In the genomic region with DNA sequence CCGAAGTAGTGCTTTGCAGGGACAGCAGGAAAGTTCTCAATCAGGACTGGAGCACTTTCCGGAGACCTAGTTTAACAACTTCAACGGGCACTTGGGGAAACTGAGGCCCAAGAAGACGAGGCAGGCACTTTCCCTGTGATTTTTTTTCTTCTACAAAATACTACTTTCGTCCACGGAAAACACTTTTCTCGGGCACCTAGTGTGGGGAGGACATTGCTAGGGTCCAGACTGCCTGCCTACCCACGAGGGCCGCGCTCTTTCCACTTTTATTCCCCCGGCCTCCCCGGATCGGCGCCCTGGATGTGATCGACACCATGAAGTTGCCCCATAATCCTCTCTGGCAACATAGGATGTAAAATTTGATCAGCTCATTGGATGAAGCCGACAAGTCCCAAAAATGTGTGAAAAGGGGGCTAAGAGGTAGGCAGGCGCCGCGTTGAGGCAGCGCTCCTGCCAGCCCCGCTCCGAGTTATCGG, we compare ENCODE assay signal across 9 cellular contexts.
DNase-seq lines count a peak whose midpoint lies in the region; ATAC-seq and TF ChIP-seq lines count a peak whose summit lies in the region.
"Had no signal": no experiment of that assay in that cellular context is flagged by ENCODE, and none has a peak within 500 bp of the region (broad histone marks: within the 10 kb centered on the region; RNA-seq: fewer than 3 reads in every experiment).

No MANE protein-coding gene starts in this region.

- no peak overlapping the region for H3K27ac ChIP-seq in prostate gland

- WGBS in prostate gland, result 4% methylated on average over 15 of the region's 23 CpGs

- peak overlapping the region; percentile 37 for H3K4me3 ChIP-seq in epithelial cell of proximal tubule (ENCODE audit: low read depth, low read length)
- peak overlapping the region; percentile 19 to 24 for H3K4me3 ChIP-seq in prostate gland

- TF ChIP-seq CTCF in epithelial cell of proximal tubule (conservative IDR thresholded peaks at IDR 0.05; ENCODE audit: low read depth, low read length), result no peak
- no peak for TF ChIP-seq CTCF in prostate gland (IDR thresholded peaks at IDR 0.05)

- intact Hi-C loops in prostate gland (cut with DNase I), result no loop called here

- no peak for TF ChIP-seq POLR2A in prostate gland (IDR thresholded peaks at IDR 0.05)

- DNase-seq in epithelial cell of proximal tubule (ENCODE audit: low read depth), result no peak
- DNase-seq in prostate gland (ENCODE audit: low spot score), result no peak
- DNase-seq in NOMO-1 treated with dmso at 0.1 percent for 144 hours (lab: John Stamatoyannopoulos, UW; ENCODE audit: unreplicated experiment), result no peak
- no peak for DNase-seq in NCI-H2029 (lab: John Stamatoyannopoulos, UW)
- no peak for DNase-seq in activated CD4-positive, alpha-beta T cell treated with anti-CD3 and anti-CD28 coated beads, Interleukin-2, amount 50 U/mL, for 1 hour
- DNase-seq in NCI-H446 treated with DMSO at 0.1 percent for 48 hours (lab: John Stamatoyannopoulos, UW), result no peak
- DNase-seq: midbrain had no signal

- H3K27me3 ChIP-seq in prostate gland (replicated peaks; ENCODE audit: insufficient read depth), result no peaks in the 10 kb centered on the region

- no peaks in the 10 kb centered on the region for H3K4me1 ChIP-seq in prostate gland (replicated peaks)

- ATAC-seq in GM19023 (IDR thresholded peaks at IDR 0.05; ENCODE audit: unreplicated experiment) (peak; percentile 21), HG03520 (IDR thresholded peaks at IDR 0.05; ENCODE audit: unreplicated experiment) (peak; percentile 13)

- no peaks in the 10 kb centered on the region for H3K9me3 ChIP-seq in prostate gland

- no peaks in the 10 kb centered on the region for H3K36me3 ChIP-seq in prostate gland
